In genomic region chr14:95206534-95206933, GRCh38 we compare ENCODE assay signal across 25 cellular contexts.
"Had no signal": no experiment of that assay in that cellular context is flagged by ENCODE, and none has a peak within 500 bp of the region (broad histone marks: within the 10 kb centered on the region; RNA-seq: fewer than 3 reads in every experiment).

No MANE protein-coding gene starts in this region.

- H3K27me3 ChIP-seq: gastrocnemius medialis, ovary, right atrium auricular region, testis, uterus had no signal

- H3K4me3 ChIP-seq: cardiac muscle cell, gastrocnemius medialis, ovary, psoas muscle, right atrium auricular region, testis, uterus had no signal

- H3K4me3 Mint-ChIP-seq: activated naive CD4-positive, alpha-beta T cell treated with anti-CD3 and anti-CD28 coated beads for 36 hours; activated naive CD8-positive, alpha-beta T cell treated with anti-CD3 and anti-CD28 coated beads, Interleukin-2, amount 10 ng/mL, durations not matched to agents 7 days and 5 days; natural killer cell; stimulated activated naive CD8-positive, alpha-beta T cell treated with anti-CD3 and anti-CD28 coated beads, Interleukin-15, Interleukin-2, amounts not matched to agents 100 ng/mL and 50 ng/mL, for 24 hours; T-helper 1 cell treated with Interleukin-12 subunit alpha and Interleukin-12 subunit beta and Interleukin-4 antibody, amounts not matched to agents 30 μg/mL and 1 μg/mL, for 36 hours; WTC11 had no signal

- H3K9me3 ChIP-seq: gastrocnemius medialis, ovary, testis, uterus had no signal

- H3K27ac Mint-ChIP-seq: activated naive CD4-positive, alpha-beta T cell treated with anti-CD3 and anti-CD28 coated beads for 36 hours; activated naive CD8-positive, alpha-beta T cell treated with anti-CD3 and anti-CD28 coated beads, Interleukin-2, amount 10 ng/mL, durations not matched to agents 7 days and 5 days; natural killer cell; stimulated activated naive CD8-positive, alpha-beta T cell treated with anti-CD3 and anti-CD28 coated beads, Interleukin-15, Interleukin-2, amounts not matched to agents 100 ng/mL and 50 ng/mL, for 24 hours; T-helper 1 cell treated with Interleukin-12 subunit alpha and Interleukin-12 subunit beta and Interleukin-4 antibody, amounts not matched to agents 30 μg/mL and 1 μg/mL, for 36 hours; WTC11 had no signal

- H3K4me1 Mint-ChIP-seq: activated naive CD8-positive, alpha-beta T cell treated with anti-CD3 and anti-CD28 coated beads, Interleukin-2, amount 10 ng/mL, durations not matched to agents 7 days and 5 days; natural killer cell; WTC11 had no signal

- DNase-seq: activated effector memory CD4-positive, alpha-beta T cell treated with Interleukin-2 at 50 U/mL for 16 hours; activated naive CD4-positive, alpha-beta T cell treated with anti-CD3 and anti-CD28 coated beads for 36 hours; activated naive CD8-positive, alpha-beta T cell treated with anti-CD3 and anti-CD28 coated beads, Interleukin-2, amount 10 ng/mL, durations not matched to agents 7 days and 5 days; activated T-cell treated with anti-CD3 and anti-CD28 coated beads, Interleukin-2, amount 50 U/mL, for 48 hours; dermis blood vessel endothelial cell; effector CD8-positive, alpha-beta T cell; erythroblast; gastrocnemius medialis; hippocampal formation; left ventricle myocardium superior; mammary epithelial cell; midbrain; natural killer cell; ovary; psoas muscle; stimulated activated CD4-positive, alpha-beta T cell treated with anti-CD3 and anti-CD28 coated beads, Interleukin-1b, Interleukin-23, amount 100 ng/mL, for 48 hours; T1000; testis; trophoblast cell; uterus had no signal

- H3K36me3 ChIP-seq: cardiac muscle cell, gastrocnemius medialis, ovary, uterus had no signal

- H3K36me3 Mint-ChIP-seq: activated naive CD8-positive, alpha-beta T cell treated with anti-CD3 and anti-CD28 coated beads, Interleukin-2, amount 10 ng/mL, durations not matched to agents 7 days and 5 days; natural killer cell had no signal

- H3K4me1 ChIP-seq: gastrocnemius medialis, psoas muscle, right atrium auricular region, testis, uterus had no signal

- H3K9me3 Mint-ChIP-seq: natural killer cell; stimulated activated naive CD8-positive, alpha-beta T cell treated with anti-CD3 and anti-CD28 coated beads, Interleukin-15, Interleukin-2, amounts not matched to agents 100 ng/mL and 50 ng/mL, for 24 hours had no signal

- H3K27me3 Mint-ChIP-seq: activated naive CD8-positive, alpha-beta T cell treated with anti-CD3 and anti-CD28 coated beads, Interleukin-2, amount 10 ng/mL, durations not matched to agents 7 days and 5 days; stimulated activated naive CD8-positive, alpha-beta T cell treated with anti-CD3 and anti-CD28 coated beads, Interleukin-15, Interleukin-2, amounts not matched to agents 100 ng/mL and 50 ng/mL, for 24 hours had no signal

- ATAC-seq: gastrocnemius medialis, left ventricle myocardium superior, natural killer cell, psoas muscle, WTC11 had no signal

- H3K27ac ChIP-seq: cardiac muscle cell, gastrocnemius medialis, ovary, psoas muscle, right atrium auricular region, testis, uterus had no signal
